Comparison of ENCODE assay signal across 1 cellular context in the genomic region with DNA sequence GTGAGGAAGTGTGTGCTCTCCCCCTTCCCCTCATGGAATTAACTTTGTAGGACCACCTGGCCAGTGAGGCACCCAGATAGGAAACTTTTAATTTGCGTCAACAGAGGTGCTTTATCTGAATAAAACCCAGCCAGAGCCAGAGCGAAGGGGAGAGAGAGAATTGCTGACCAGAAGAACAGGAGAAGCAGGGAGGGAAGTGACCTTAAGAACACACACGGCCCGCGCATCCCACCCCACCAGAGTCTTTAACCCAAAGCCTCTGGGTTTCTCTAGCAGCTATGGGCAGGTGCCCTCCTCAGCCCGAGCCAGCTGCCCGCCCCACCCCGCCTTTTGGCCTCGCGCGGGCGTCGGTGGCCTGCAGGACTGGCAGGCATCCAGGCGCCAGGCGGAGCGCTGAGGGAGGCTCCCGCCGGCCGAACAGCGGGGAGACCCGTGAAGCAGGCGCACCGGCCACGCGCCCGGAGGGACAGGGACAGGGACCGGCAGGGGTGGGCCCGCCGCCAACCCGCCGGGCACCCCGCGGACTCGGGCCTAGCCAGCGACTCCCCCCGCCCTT.
TF ChIP-seq lines count a peak whose summit lies in the region.

No MANE protein-coding gene starts in this region.

TF ChIP-seq in GM23338, 12 proteins besides CTCF, POLR2A, EP300 and RAD21 (continued from another document):
- no peak for TF ChIP-seq POLR2AphosphoS5 (IDR thresholded peaks at IDR 0.05; ENCODE audit: low read depth)
- no peak for TF ChIP-seq ZNF331 (CRISPR knock-in tag; IDR thresholded peaks at IDR 0.05; ENCODE audit: low read depth)
- no peak for TF ChIP-seq JUNB (IDR thresholded peaks at IDR 0.05; ENCODE audit: unreplicated experiment)
